24 cellular contexts compared by ENCODE assay signal in genomic region chr4:98352940-98353339, GRCh38.
DNase-seq lines count a peak whose midpoint lies in the region; ATAC-seq, FAIRE-seq and TF ChIP-seq lines count a peak whose summit lies in the region.
"Had no signal": no experiment of that assay in that cellular context is flagged by ENCODE, and none has a peak within 500 bp of the region (broad histone marks: within the 10 kb centered on the region; RNA-seq: fewer than 3 reads in every experiment).

No MANE protein-coding gene starts in this region.

- H3K56ac ChIP-seq in H9 (ENCODE audit: insufficient read length, low read depth, low read length), result no peak overlapping the region

- no peak for TF ChIP-seq CTCF in GM12878 (IDR thresholded peaks at IDR 0.05 in 2 of 3, conservative IDR thresholded peaks at IDR 0.05 in 1 of 3; ENCODE audit: control insufficient read depth in 2 of 3, extremely low read depth in 1 of 3, insufficient read depth in 1 of 3, low read depth in 3 of 3, low read length in 3 of 3)
- no peak for TF ChIP-seq CTCF in H9 (conservative IDR thresholded peaks at IDR 0.05)

- peaks cover 7 to 10% of the 10 kb centered on the region in 2 experiments; a peak in 4 of 5 replicates for H3K9me3 Mint-ChIP-seq in H9
- H3K9me3 Mint-ChIP-seq: type B pancreatic cell had no signal

- H3K79me2 ChIP-seq in GM12878 (ENCODE audit: control insufficient read depth, insufficient read depth, low read length), result no peaks in the 10 kb centered on the region
- H3K79me2 ChIP-seq in H9 (ENCODE audit: insufficient read depth, low read length), result no peaks in the 10 kb centered on the region

- no TSS peak for BruUV-seq in GM12878 (replicated peaks; lab: Mats Ljungman, UMichigan)

- in situ Hi-C loops in GM12878 (cut with MboI), result no loop called here

- no peaks in the 10 kb centered on the region for H3K36me3 ChIP-seq in GM12878 (ENCODE audit: control insufficient read depth in 2 of 2, insufficient read depth in 2 of 2, low read length in 1 of 2)

- ATAC-seq in GM21360 (IDR thresholded peaks at IDR 0.05; ENCODE audit: unreplicated experiment) (peak; percentile 71), HG03135 (IDR thresholded peaks at IDR 0.05; ENCODE audit: unreplicated experiment) (peak; percentile 85), GM12878 (peak; percentile 58), GM19351 (IDR thresholded peaks at IDR 0.05; ENCODE audit: unreplicated experiment) (no peak)
- ATAC-seq: K562; left lobe of liver; sciatic nerve; stimulated activated naive CD8-positive, alpha-beta T cell treated with anti-CD3 and anti-CD28 coated beads, Interleukin-15, Interleukin-2, amounts not matched to agents 100 U/mL and 50 U/mL, for 24 hours had no signal

- H3K9ac ChIP-seq in GM12878 (ENCODE audit: control insufficient read depth, insufficient read depth, low read length), result no peak overlapping the region
- H3K9ac ChIP-seq in H9 (ENCODE audit: extremely low read depth, insufficient read length, low read length), result no peak overlapping the region

- POLR2A ChIA-PET in GM12878 (lab: Charles Lee), result no interaction called here

- H2BK12ac ChIP-seq in H9 (ENCODE audit: insufficient read length, low read depth, low read length), result no peak overlapping the region

- H3K27ac ChIP-seq in GM12878 (ENCODE audit: control insufficient read depth, insufficient read depth), result no peak overlapping the region
- H3K27ac ChIP-seq in H9 (ENCODE audit: insufficient read length, low read depth, low read length), result no peak overlapping the region
- H3K27ac ChIP-seq: esophagus squamous epithelium had no signal

- no peak overlapping the region for H4K8ac ChIP-seq in H9 (replicated peaks; ENCODE audit: insufficient read length, low read depth, low read length)

- no peaks in the 10 kb centered on the region for H3K23me2 ChIP-seq in H9 (ENCODE audit: insufficient read length, low read depth, low read length, poor library complexity, severe bottlenecking)

- intact Hi-C loops in GM12878 (cut with micrococcal nuclease; ENCODE audit: unreplicated experiment), result loop anchor here (5.0 kb wide), 1 partner anchor 46 kb away; no protein-coding TSS in a partner anchor

- RAD21 ChIA-PET in GM12878 (lab: Charles Lee; ENCODE audit: unreplicated experiment), result no interaction called here

- no peak overlapping the region for H2BK20ac ChIP-seq in H9 (ENCODE audit: low read depth, low read length, poor library complexity, severe bottlenecking)

- H2AFZ ChIP-seq in GM12878 (ENCODE audit: control insufficient read depth, low read depth, low read length) (no peak overlapping the region), H9 (ENCODE audit: low read length) (no peak overlapping the region)

- no peak overlapping the region for H4K91ac ChIP-seq in H9 (ENCODE audit: insufficient read length, low read depth, low read length)

- no peak overlapping the region for H2BK5ac ChIP-seq in H9 (ENCODE audit: insufficient read length, low read length)

- no peaks in the 10 kb centered on the region for H3K27me3 Mint-ChIP-seq in H9 (ENCODE audit: low read depth)
- H3K27me3 Mint-ChIP-seq: activated CD4-positive, alpha-beta T cell treated with anti-CD3 and anti-CD28 coated beads, Interleukin-2, amount 10 ng/mL, durations not matched to agents 7 days and 5 days; CD4-positive, alpha-beta T cell; type B pancreatic cell had no signal

- H3K4me1 Mint-ChIP-seq in H9, result no peaks in the 10 kb centered on the region
- H3K4me1 Mint-ChIP-seq: activated CD4-positive, alpha-beta T cell treated with anti-CD3 and anti-CD28 coated beads, Interleukin-2, amount 10 ng/mL, durations not matched to agents 7 days and 5 days had no signal

- H3K4me1 ChIP-seq in GM12878 (ENCODE audit: control insufficient read depth, insufficient read depth, low read length) (no peaks in the 10 kb centered on the region), H9 (ENCODE audit: insufficient read depth, low read length) (no peaks in the 10 kb centered on the region)
- H3K4me1 ChIP-seq: esophagus squamous epithelium had no signal

- no peaks in the 10 kb centered on the region for H3K27me3 ChIP-seq in GM12878 (replicated peaks in 1 of 2; ENCODE audit: control insufficient read depth in 2 of 2, insufficient read depth in 2 of 2, low read length in 1 of 2)
- H3K27me3 ChIP-seq in H9 (ENCODE audit: insufficient read depth, low read length), result no peaks in the 10 kb centered on the region
- H3K27me3 ChIP-seq: esophagus squamous epithelium had no signal

- no peak overlapping the region for H2AK5ac ChIP-seq in H9 (ENCODE audit: insufficient read length, low read length)

- H3T11ph ChIP-seq in H9 (ENCODE audit: low read length), result no peak overlapping the region

- peak; percentile 13 for FAIRE-seq in GM12878 (lab: Jason Lieb, UNC)
- FAIRE-seq: K562 had no signal

- H3K23ac ChIP-seq in H9 (ENCODE audit: insufficient read length, low read depth, low read length), result no peak overlapping the region

- no peak overlapping the region for H3K27ac Mint-ChIP-seq in H9
- H3K27ac Mint-ChIP-seq: activated CD4-positive, alpha-beta T cell treated with anti-CD3 and anti-CD28 coated beads, Interleukin-2, amount 10 ng/mL, durations not matched to agents 7 days and 5 days; CD4-positive, alpha-beta T cell; type B pancreatic cell had no signal

- SMC1A ChIA-PET in GM12878 (lab: Charles Lee; ENCODE audit: uncharacterized antibody, unreplicated experiment), result no interaction called here

- no peak overlapping the region for H2BK120ac ChIP-seq in H9 (ENCODE audit: low read depth, low read length, poor library complexity, severe bottlenecking)

- no peak overlapping the region for H3K4me3 Mint-ChIP-seq in H9
- H3K4me3 Mint-ChIP-seq: activated CD4-positive, alpha-beta T cell treated with anti-CD3 and anti-CD28 coated beads, Interleukin-2, amount 10 ng/mL, durations not matched to agents 7 days and 5 days; CD4-positive, alpha-beta T cell; type B pancreatic cell had no signal

- H3K79me1 ChIP-seq in H9 (ENCODE audit: insufficient read depth, low read depth, low read length, poor library complexity, severe bottlenecking), result no peaks in the 10 kb centered on the region

- no peak overlapping the region for H2BK15ac ChIP-seq in H9 (ENCODE audit: low read depth, low read length)

- no peak for TF ChIP-seq EP300 in GM12878 (IDR thresholded peaks at IDR 0.05; ENCODE audit: borderline replicate concordance in 1 of 2, control insufficient read depth in 1 of 2, low read depth in 2 of 2, low read length in 2 of 2)

- CTCF ChIA-PET in GM12878 (lab: Yijun Ruan, JAX), result interaction anchor here (0.6 kb wide), 1 partner anchor 209 kb away, joined by 4 read pairs; the partner anchor contains the start of gene STPG2

- H3K4me2 ChIP-seq in GM12878 (ENCODE audit: control insufficient read depth, insufficient read depth) (no peak overlapping the region), H9 (ENCODE audit: insufficient read depth, insufficient read length, low read length) (no peak overlapping the region)

- DNase-seq in CD1c-positive myeloid dendritic cell (ENCODE audit: extremely low spot score) (peak; percentile 2), GM12878 (ENCODE audit: low read depth, low spot score) (no peak), H9 (no peak), NCI-H146 (lab: John Stamatoyannopoulos, UW) (no peak)
- DNase-seq in stimulated activated CD4-positive, alpha-beta T cell treated with anti-CD3 and anti-CD28 coated beads, Interleukin-15, amount 100 ng/mL, for 24 hours, result no peak
- DNase-seq: activated CD4-positive, alpha-beta T cell treated with anti-CD3 and anti-CD28 coated beads, Interleukin-2, amount 10 ng/mL, durations not matched to agents 7 days and 5 days; activated gamma-delta T cell treated with Interleukin-2 at 50 U/mL for 16 hours; CD4-positive, alpha-beta T cell; central memory CD4-positive, alpha-beta T cell; DMS153; effector CD8-positive, alpha-beta T cell; esophagus squamous epithelium; NCI-H1105 treated with DMSO at 0.1 percent for 48 hours; NCI-H2107; NCI-H526 treated with DMSO at 0.1 percent for 48 hours; SIG-M5; stimulated activated naive CD8-positive, alpha-beta T cell treated with anti-CD3 and anti-CD28 coated beads, Interleukin-15, Interleukin-2, amounts not matched to agents 100 U/mL and 50 U/mL, for 24 hours had no signal

- H4K5ac ChIP-seq in H9 (ENCODE audit: insufficient read length, low read depth, low read length), result no peak overlapping the region

- H3K18ac ChIP-seq in H9 (ENCODE audit: insufficient read length, low read depth, low read length), result no peak overlapping the region

- TF ChIP-seq POLR2A in GM12878 (IDR thresholded peaks at IDR 0.05; ENCODE audit: low read depth, low read length), result no peak

- no peak overlapping the region for H3K4me3 ChIP-seq in GM12878
- H3K4me3 ChIP-seq: esophagus squamous epithelium, K562 had no signal

- TF ChIP-seq RAD21 in GM12878 (IDR thresholded peaks at IDR 0.05; ENCODE audit: insufficient read depth, low read depth, low read length), result no peak

- no peak overlapping the region for H3K14ac ChIP-seq in H9 (ENCODE audit: insufficient read depth, low read length)

- H3K4ac ChIP-seq in H9 (ENCODE audit: low read depth, low read length), result no peak overlapping the region

- H3K9me3 ChIP-seq in GM12878 (replicated peaks; ENCODE audit: control insufficient read depth, insufficient read depth, low read length), result no peaks in the 10 kb centered on the region
- H3K9me3 ChIP-seq in H9 (ENCODE audit: control insufficient read depth, low read depth, low read length), result no peaks in the 10 kb centered on the region
- H3K9me3 ChIP-seq: esophagus squamous epithelium had no signal

- WGBS in GM12878 (ENCODE audit: insufficient coverage, insufficient replicate concordance, low lambda C conversion rate, missing lambda C conversion rate), result 74% methylated on average over 4 of the region's 4 CpGs
- WGBS in H9 (ENCODE audit: extremely low coverage, insufficient read length, low lambda C conversion rate), result no CpG with 5 or more reads among the region's 4 CpGs

- H4K20me1 ChIP-seq in GM12878 (ENCODE audit: control insufficient read depth, insufficient read depth) (no peaks in the 10 kb centered on the region), H9 (ENCODE audit: control insufficient read depth, insufficient read depth, insufficient read length) (no peaks in the 10 kb centered on the region)

- H3K36me3 Mint-ChIP-seq in H9 (ENCODE audit: insufficient read depth in 1 of 3, low read depth in 3 of 3), result peaks cover 5 to 11% (median 9%) of the 10 kb centered on the region in 3 experiments

TF ChIP-seq in GM12878, 131 proteins besides CTCF, POLR2A, EP300 and RAD21 (continues in another document):
- no peak for TF ChIP-seq CHD2 (IDR thresholded peaks at IDR 0.05; ENCODE audit: borderline replicate concordance, low read depth, low read length)
- TF ChIP-seq TCF7 (IDR thresholded peaks at IDR 0.05; ENCODE audit: borderline replicate concordance), result no peak
- no peak for TF ChIP-seq EED (IDR thresholded peaks at IDR 0.05; ENCODE audit: low read depth)
